In genomic region chr5:59548807-59549357, GRCh38 we compare ENCODE assay signal across 16 cellular contexts.
A peak's percentile ranks its signal among the peaks of the same experiment; 100 is the strongest.
DNase-seq lines count a peak whose midpoint lies in the region; ATAC-seq, FAIRE-seq and TF ChIP-seq lines count a peak whose summit lies in the region.
"Had no signal": no experiment of that assay in that cellular context is flagged by ENCODE, and none has a peak within 500 bp of the region (broad histone marks: within the 10 kb centered on the region; RNA-seq: fewer than 3 reads in every experiment).

No MANE protein-coding gene starts in this region.

- no peak for TF ChIP-seq POLR2A in gastrocnemius medialis (IDR thresholded peaks at IDR 0.05)

- no peaks in the 10 kb centered on the region for H3K9me3 ChIP-seq in gastrocnemius medialis
- H3K9me3 ChIP-seq: neutrophil had no signal

- H3K27ac ChIP-seq in epithelial cell of prostate (no peak overlapping the region), gastrocnemius medialis (peak overlapping the region; percentile 87 to 93 (median 91))
- H3K27ac ChIP-seq: neutrophil had no signal

- no peak for ATAC-seq in gastrocnemius medialis
- ATAC-seq: T-cell had no signal

- no peak for FAIRE-seq in urothelium cell line (lab: Jason Lieb, UNC)
- FAIRE-seq: astrocyte had no signal

- no peaks in the 10 kb centered on the region for H3K36me3 ChIP-seq in gastrocnemius medialis
- H3K36me3 ChIP-seq: neutrophil had no signal

- in situ Hi-C loops in gastrocnemius medialis (cut with MboI; ENCODE audit: low sequenced_read_pairs in 4 of 4) = no loop called here

- H3K27me3 ChIP-seq in gastrocnemius medialis = no peaks in the 10 kb centered on the region
- H3K27me3 ChIP-seq: neutrophil had no signal

- intact Hi-C loops in gastrocnemius medialis (cut with DNase I; ENCODE audit: low total_unique reads) = no loop called here

- no peak for TF ChIP-seq CTCF in gastrocnemius medialis (IDR thresholded peaks at IDR 0.05 in 4 of 5, conservative IDR thresholded peaks at IDR 0.05 in 1 of 5)

- peaks cover 39 to 66% of the 10 kb centered on the region in 2 donors for H3K4me1 ChIP-seq in gastrocnemius medialis

- no peak overlapping the region for H3K4me3 ChIP-seq in gastrocnemius medialis

- peak; percentile 17 for DNase-seq in M059J (ENCODE audit: low read depth)
- DNase-seq in NCI-H2227 (lab: John Stamatoyannopoulos, UW; ENCODE audit: unreplicated experiment) = peak; percentile 3
- peak; percentile 29 for DNase-seq in epithelial cell of prostate (ENCODE audit: low read depth, low spot score)
- DNase-seq in gastrocnemius medialis = no peak
- no peak for DNase-seq in NCI-H82 (lab: John Stamatoyannopoulos, UW)
- DNase-seq in urothelium cell line (ENCODE audit: low spot score) = no peak
- no peak for DNase-seq in NCI-H1694 treated with DMSO at 0.1 percent for 48 hours (lab: John Stamatoyannopoulos, UW)
- DNase-seq in AG08395 (ENCODE audit: low spot score) = no peak
- DNase-seq: activated CD4-positive, alpha-beta T cell treated with anti-CD3 and anti-CD28 coated beads for 48 hours; CD4-positive, alpha-beta memory T cell; foreskin melanocyte; Kasumi-1; stimulated activated CD4-positive, alpha-beta T cell treated with anti-CD3 and anti-CD28 coated beads, Interleukin-12 subunit alpha, Interleukin-12 subunit beta, amount 100 ng/mL, for 4 hours; T-cell had no signal

Comparison
In these comparisons a context has a peak if more than half of its experiments do, and no peak if none do; other contexts are left out.
1. DNase-seq: peak in M059J (single experiment), NCI-H2227 (single experiment) and epithelial cell of prostate (single experiment); none in gastrocnemius medialis (0 of 2), NCI-H82 (single experiment), urothelium cell line (single experiment), NCI-H1694 treated with DMSO at 0.1 percent for 48 hours (single experiment) and AG08395 (single experiment).